In the genomic region with DNA sequence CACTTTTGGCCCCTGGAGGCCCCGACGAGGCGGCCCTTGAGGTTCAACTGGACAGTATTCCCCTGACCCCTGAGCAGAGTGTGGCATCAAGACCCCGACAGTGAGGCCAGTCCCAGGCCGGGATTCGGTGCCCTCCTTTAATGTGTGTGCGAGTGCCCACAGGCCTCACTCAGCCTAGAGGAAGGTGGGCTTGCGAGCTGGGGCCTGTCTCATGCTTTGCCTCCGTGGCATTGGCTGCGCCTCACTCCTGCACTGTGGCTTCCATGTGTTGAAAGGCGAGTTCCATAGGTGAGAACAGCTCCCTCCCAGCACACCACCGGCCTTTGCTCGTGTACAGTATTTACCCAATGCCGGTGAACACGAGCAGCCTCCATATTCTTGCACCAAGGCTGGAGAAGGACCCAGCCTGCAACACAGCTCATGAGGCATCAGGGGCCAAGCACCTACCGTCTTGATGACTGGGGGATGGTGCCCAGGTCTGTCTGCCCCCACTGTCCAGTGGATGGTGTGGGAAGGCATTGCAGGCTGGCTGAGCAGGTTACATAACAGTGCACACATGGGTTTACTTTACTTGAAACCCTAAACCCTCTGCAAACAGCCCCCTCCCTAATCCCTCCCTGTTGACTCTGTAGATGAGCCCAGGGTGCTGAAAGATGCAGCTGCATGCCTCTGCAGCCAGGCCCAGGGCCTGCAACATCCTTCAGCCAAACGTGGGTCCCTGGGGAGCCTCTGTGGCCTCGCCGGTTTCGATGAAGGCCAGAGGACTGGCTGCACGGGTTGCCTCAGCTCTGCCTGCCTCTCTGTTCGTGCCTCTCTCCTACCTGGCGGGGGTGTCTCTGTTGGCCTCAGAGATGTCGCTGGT, we compare ENCODE assay signal across 1 cellular context.
A peak's percentile ranks its signal among the peaks of the same experiment; 100 is the strongest.
TF ChIP-seq lines count a peak whose summit lies in the region.

No MANE protein-coding gene starts in this region.

TF ChIP-seq in GM12878, 131 proteins besides CTCF, POLR2A, EP300 and RAD21:
- TF ChIP-seq CHD4 (IDR thresholded peaks at IDR 0.05): no peak
- TF ChIP-seq, protein P1, sequence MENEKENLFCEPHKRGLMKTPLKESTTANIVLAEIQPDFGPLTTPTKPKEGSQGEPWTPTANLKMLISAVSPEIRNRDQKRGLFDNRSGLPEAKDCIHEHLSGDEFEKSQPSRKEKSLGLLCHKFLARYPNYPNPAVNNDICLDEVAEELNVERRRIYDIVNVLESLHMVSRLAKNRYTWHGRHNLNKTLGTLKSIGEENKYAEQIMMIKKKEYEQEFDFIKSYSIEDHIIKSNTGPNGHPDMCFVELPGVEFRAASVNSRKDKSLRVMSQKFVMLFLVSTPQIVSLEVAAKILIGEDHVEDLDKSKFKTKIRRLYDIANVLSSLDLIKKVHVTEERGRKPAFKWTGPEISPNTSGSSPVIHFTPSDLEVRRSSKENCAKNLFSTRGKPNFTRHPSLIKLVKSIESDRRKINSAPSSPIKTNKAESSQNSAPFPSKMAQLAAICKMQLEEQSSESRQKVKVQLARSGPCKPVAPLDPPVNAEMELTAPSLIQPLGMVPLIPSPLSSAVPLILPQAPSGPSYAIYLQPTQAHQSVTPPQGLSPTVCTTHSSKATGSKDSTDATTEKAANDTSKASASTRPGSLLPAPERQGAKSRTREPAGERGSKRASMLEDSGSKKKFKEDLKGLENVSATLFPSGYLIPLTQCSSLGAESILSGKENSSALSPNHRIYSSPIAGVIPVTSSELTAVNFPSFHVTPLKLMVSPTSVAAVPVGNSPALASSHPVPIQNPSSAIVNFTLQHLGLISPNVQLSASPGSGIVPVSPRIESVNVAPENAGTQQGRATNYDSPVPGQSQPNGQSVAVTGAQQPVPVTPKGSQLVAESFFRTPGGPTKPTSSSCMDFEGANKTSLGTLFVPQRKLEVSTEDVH (IDR thresholded peaks at IDR 0.05; ENCODE audit: low read depth, partially characterized antibody): no peak
- no peak for TF ChIP-seq TAF1 (IDR thresholded peaks at IDR 0.05; ENCODE audit: borderline replicate concordance, low read depth, low read length)
- TF ChIP-seq, protein P2, sequence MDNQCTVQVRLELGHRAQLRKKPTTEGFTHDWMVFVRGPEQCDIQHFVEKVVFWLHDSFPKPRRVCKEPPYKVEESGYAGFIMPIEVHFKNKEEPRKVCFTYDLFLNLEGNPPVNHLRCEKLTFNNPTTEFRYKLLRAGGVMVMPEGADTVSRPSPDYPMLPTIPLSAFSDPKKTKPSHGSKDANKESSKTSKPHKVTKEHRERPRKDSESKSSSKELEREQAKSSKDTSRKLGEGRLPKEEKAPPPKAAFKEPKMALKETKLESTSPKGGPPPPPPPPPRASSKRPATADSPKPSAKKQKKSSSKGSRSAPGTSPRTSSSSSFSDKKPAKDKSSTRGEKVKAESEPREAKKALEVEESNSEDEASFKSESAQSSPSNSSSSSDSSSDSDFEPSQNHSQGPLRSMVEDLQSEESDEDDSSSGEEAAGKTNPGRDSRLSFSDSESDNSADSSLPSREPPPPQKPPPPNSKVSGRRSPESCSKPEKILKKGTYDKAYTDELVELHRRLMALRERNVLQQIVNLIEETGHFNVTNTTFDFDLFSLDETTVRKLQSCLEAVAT (IDR thresholded peaks at IDR 0.05): no peak
- TF ChIP-seq RUNX3 (IDR thresholded peaks at IDR 0.05; ENCODE audit: low read length): peak; percentile 48
- no peak for TF ChIP-seq IKZF2 (IDR thresholded peaks at IDR 0.05)
- peak in 1 of 2 experiments; percentile 19; a peak in 1 of 4 replicates for TF ChIP-seq BHLHE40 (IDR thresholded peaks at IDR 0.05; ENCODE audit: borderline replicate concordance in 1 of 2, low read depth in 2 of 2, low read length in 1 of 2)
- no peak for TF ChIP-seq ZNF217 (IDR thresholded peaks at IDR 0.05)
- TF ChIP-seq MEF2B (IDR thresholded peaks at IDR 0.05; ENCODE audit: partially characterized antibody, poor library complexity, severe bottlenecking): peak; percentile 65
- 0 out of 2 replicates have a peak, but pooled peaks have one; percentile 13 for TF ChIP-seq TCF12 (IDR thresholded peaks at IDR 0.05; ENCODE audit: low read depth, low read length)
- no peak for TF ChIP-seq RAD51 (IDR thresholded peaks at IDR 0.05)
- no peak for TF ChIP-seq SMAD5 (IDR thresholded peaks at IDR 0.05; ENCODE audit: low read depth)
- TF ChIP-seq JUNB (IDR thresholded peaks at IDR 0.05): no peak
TF ChIP-seq in GM12878: peak in this region for 4.
